Comparison of ENCODE assay signal across 14 cellular contexts in the genomic region with DNA sequence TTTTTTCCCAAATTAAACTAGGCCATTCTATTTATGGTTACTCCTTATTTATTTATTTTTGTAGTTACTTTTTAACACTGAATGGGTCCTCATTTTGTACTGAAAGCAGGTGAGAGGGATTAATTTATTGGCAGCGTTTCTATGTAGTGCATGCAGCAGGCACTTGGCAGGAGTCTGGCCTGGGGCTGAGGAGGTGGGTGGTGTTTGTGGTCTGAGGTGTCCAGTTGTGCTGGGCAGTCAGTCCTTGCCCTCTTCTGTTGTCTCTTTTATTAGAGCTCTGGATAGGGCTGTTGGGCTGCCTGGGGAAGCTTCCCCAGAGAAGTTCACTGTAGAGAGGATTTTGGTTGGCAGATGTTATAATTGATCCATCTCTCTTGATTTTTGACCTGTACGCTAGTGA. TPM values are rescaled to one million over a fixed set of nuclear protein-coding genes. Genes with fewer than 3 reads are reported as not detected.
DNase-seq lines count a peak whose midpoint lies in the region; ATAC-seq and TF ChIP-seq lines count a peak whose summit lies in the region.
"Had no signal": no experiment of that assay in that cellular context is flagged by ENCODE, and none has a peak within 500 bp of the region (broad histone marks: within the 10 kb centered on the region; RNA-seq: fewer than 3 reads in every experiment).

No MANE protein-coding gene starts in this region.

- H3K4me3 ChIP-seq in SK-N-SH (ENCODE audit: low read depth in 2 of 2, low read length in 1 of 2), result no peak overlapping the region
- H3K4me3 ChIP-seq in left lung, result no peak overlapping the region
- H3K4me3 ChIP-seq: transverse colon had no signal

- H3K4me2 ChIP-seq in SK-N-SH, result no peak overlapping the region

- H3K4me1 Mint-ChIP-seq in CD4-positive, alpha-beta T cell (ENCODE audit: low read depth), result peaks cover 40% of the 10 kb centered on the region

- no peaks in the 10 kb centered on the region for H3K9me3 ChIP-seq in SK-N-SH
- H3K9me3 ChIP-seq in left lung, result no peaks in the 10 kb centered on the region
- no peaks in the 10 kb centered on the region for H3K9me3 ChIP-seq in CD4-positive, alpha-beta T cell (ENCODE audit: control insufficient read depth, low read length)
- H3K9me3 ChIP-seq: transverse colon had no signal

- H3K4me1 ChIP-seq in SK-N-SH (ENCODE audit: control insufficient read depth in 1 of 2, insufficient read depth in 2 of 2, low read depth in 1 of 2, low read length in 1 of 2) (peaks cover 0 to 9% of the 10 kb centered on the region in 2 experiments; a peak in 1 of 4 replicates), left lung (peaks cover 16 to 94% of the 10 kb centered on the region in 2 donors)

- H2AFZ ChIP-seq in SK-N-SH (ENCODE audit: low read depth), result no peak overlapping the region

- H3K79me2 ChIP-seq in SK-N-SH (ENCODE audit: insufficient read depth), result peaks cover 100% of the 10 kb centered on the region

- POLR2A ChIA-PET in SK-N-SH (lab: Yijun Ruan, JAX), result interaction anchor here (1.0 kb wide), 1 partner anchor 12 kb away, joined by 3 read pairs; no protein-coding TSS in a partner anchor
- POLR2A ChIA-PET in CD4-positive, alpha-beta T cell (lab: Charles Lee), result no interaction called here

- H3K27me3 Mint-ChIP-seq in CD4-positive, alpha-beta T cell, result no peaks in the 10 kb centered on the region
- H3K27me3 Mint-ChIP-seq: activated B cell treated with CpG ODN at 0.5 μM for 24 hours had no signal

- H3K36me3 ChIP-seq in SK-N-SH (replicated peaks in 1 of 2; ENCODE audit: control insufficient read depth in 1 of 2, insufficient read depth in 2 of 2, low read length in 1 of 2) (peaks cover 28 to 47% of the 10 kb centered on the region in 2 experiments), left lung (peaks cover 0 to 39% of the 10 kb centered on the region in 2 donors)
- H3K36me3 ChIP-seq: transverse colon had no signal

- no peaks in the 10 kb centered on the region for H3K9me2 ChIP-seq in SK-N-SH

- H4K20me1 ChIP-seq in SK-N-SH (ENCODE audit: insufficient read depth), result peaks cover 71% of the 10 kb centered on the region

- no peak for TF ChIP-seq RAD21 in SK-N-SH (IDR thresholded peaks at IDR 0.05; ENCODE audit: low read length)

- peaks cover 10% of the 10 kb centered on the region for H3F3A ChIP-seq in SK-N-SH (replicated peaks; ENCODE audit: insufficient read depth)

- H3K4me3 Mint-ChIP-seq in CD4-positive, alpha-beta T cell, result no peak overlapping the region
- H3K4me3 Mint-ChIP-seq: activated B cell treated with CpG ODN at 0.5 μM for 24 hours; activated T-cell treated with anti-CD3 and anti-CD28 coated beads, Interleukin-2, amount 50 U/mL, for 4 hours had no signal

- intact Hi-C loops in left lung (cut with DNase I), result no loop called here
- intact Hi-C loops in CD4-positive, alpha-beta T cell (cut with DNase I, micrococcal nuclease), result no loop called here

- DNase-seq in SK-N-SH (no peak), left lung (no peak), superior temporal gyrus (ENCODE audit: extremely low spot score) (peak; percentile 25), ureter (ENCODE audit: low spot score) (no peak), NCI-H2227 (lab: John Stamatoyannopoulos, UW; ENCODE audit: unreplicated experiment) (no peak)
- no peak for DNase-seq in CD4-positive, alpha-beta T cell
- DNase-seq: activated B cell treated with CpG ODN at 0.5 μM for 24 hours; activated T-cell treated with anti-CD3 and anti-CD28 coated beads, Interleukin-2, amount 50 U/mL, for 4 hours; NCI-H446 treated with DMSO at 0.1 percent for 48 hours; SIG-M5; small intestine; transverse colon had no signal

- ATAC-seq in SK-N-SH treated with all-trans-retinoic acid at 6 μM for 48 hours, result peak; percentile 56
- ATAC-seq in left lung, result no peak
- no peak for ATAC-seq in CD4-positive, alpha-beta T cell (ENCODE audit: poor library complexity)
- ATAC-seq: activated T-cell treated with anti-CD3 and anti-CD28 coated beads, Interleukin-2, amount 50 U/mL, for 4 hours had no signal

- TF ChIP-seq CTCF in SK-N-SH (IDR thresholded peaks at IDR 0.05) (no peak), VCaP (conservative IDR thresholded peaks at IDR 0.05) (no peak), left lung (IDR thresholded peaks at IDR 0.05) (no peak)
- TF ChIP-seq CTCF in CD4-positive, alpha-beta T cell (IDR thresholded peaks at IDR 0.05), result no peak

- H3K27ac ChIP-seq in SK-N-SH (ENCODE audit: low read depth in 2 of 2, low read length in 1 of 2) (peak overlapping the region in 1 of 2 experiments; percentile 4; a peak in 1 of 4 replicates), VCaP (peak overlapping the region; percentile 71), left lung (peak overlapping the region; percentile 4 to 49)
- no peak overlapping the region for H3K27ac ChIP-seq in CD4-positive, alpha-beta T cell (ENCODE audit: low read depth, low read length)

- 68% methylated on average over 2 of the region's 2 CpGs for WGBS in SK-N-SH (ENCODE audit: low lambda C conversion rate)

- no peaks in the 10 kb centered on the region for H3K9me3 Mint-ChIP-seq in CD4-positive, alpha-beta T cell
- H3K9me3 Mint-ChIP-seq: activated B cell treated with CpG ODN at 0.5 μM for 24 hours; activated T-cell treated with anti-CD3 and anti-CD28 coated beads, Interleukin-2, amount 50 U/mL, for 4 hours had no signal

- H3K27me3 ChIP-seq in SK-N-SH (ENCODE audit: insufficient read depth) (no peaks in the 10 kb centered on the region), left lung (no peaks in the 10 kb centered on the region)
- no peaks in the 10 kb centered on the region for H3K27me3 ChIP-seq in CD4-positive, alpha-beta T cell (ENCODE audit: control insufficient read depth, insufficient read depth, low read length)
- H3K27me3 ChIP-seq: transverse colon had no signal

- peaks cover 41% of the 10 kb centered on the region for H3K36me3 Mint-ChIP-seq in CD4-positive, alpha-beta T cell (ENCODE audit: low read depth)

- CTCF ChIA-PET in SK-N-SH (lab: Yijun Ruan, JAX), result interaction anchor here (0.9 to 1.2 kb wide), 2 partner anchors 13 to 94 kb away, joined by 3 to 4 read pairs; no protein-coding TSS in a partner anchor
- CTCF ChIA-PET in CD4-positive, alpha-beta T cell (lab: Charles Lee), result no interaction called here

- no peak for TF ChIP-seq EP300 in SK-N-SH (IDR thresholded peaks at IDR 0.05; ENCODE audit: borderline replicate concordance in 1 of 2, low read depth in 1 of 2, low read length in 1 of 2)

- H3K9ac ChIP-seq in SK-N-SH, result no peak overlapping the region

- no peak overlapping the region for H3K27ac Mint-ChIP-seq in CD4-positive, alpha-beta T cell

TF ChIP-seq in SK-N-SH treated with all-trans-retinoic acid at 6 μM for 48 hours, 23 proteins besides CTCF, POLR2A, EP300 and RAD21 (continues in another document):
- TF ChIP-seq ESRRG (CRISPR knock-in tag; IDR thresholded peaks at IDR 0.05), result no peak
- no peak for TF ChIP-seq TCF4 (CRISPR knock-in tag; IDR thresholded peaks at IDR 0.05; ENCODE audit: borderline replicate concordance)
- no peak for TF ChIP-seq TOX (CRISPR knock-in tag; IDR thresholded peaks at IDR 0.05; ENCODE audit: borderline replicate concordance)
- TF ChIP-seq GLIS3 (CRISPR knock-in tag; IDR thresholded peaks at IDR 0.05), result no peak
- TF ChIP-seq ZNF565 (CRISPR knock-in tag; conservative IDR thresholded peaks at IDR 0.05; ENCODE audit: low read depth), result no peak
- TF ChIP-seq ZFP30 (CRISPR knock-in tag; IDR thresholded peaks at IDR 0.05), result no peak
- no peak for TF ChIP-seq ZFP3 (CRISPR knock-in tag; IDR thresholded peaks at IDR 0.05)
- no peak for TF ChIP-seq ISL1 (CRISPR knock-in tag; IDR thresholded peaks at IDR 0.05)
- no peak for TF ChIP-seq ZNF70 (CRISPR knock-in tag; IDR thresholded peaks at IDR 0.05)

TF ChIP-seq in SK-N-SH, 30 proteins besides CTCF, POLR2A, EP300 and RAD21:
- no peak for TF ChIP-seq NFIC (IDR thresholded peaks at IDR 0.05; ENCODE audit: borderline replicate concordance)
- TF ChIP-seq MEF2A (IDR thresholded peaks at IDR 0.05; ENCODE audit: borderline replicate concordance, low read depth), result no peak
- TF ChIP-seq RCOR1 (IDR thresholded peaks at IDR 0.05; ENCODE audit: low read length), result no peak
- TF ChIP-seq GABPA (IDR thresholded peaks at IDR 0.05; ENCODE audit: low read depth), result no peak

RNA-seq across cellular contexts. Expression of gene SEC14L1, which starts 12.7 kb away (rescaled TPM):
- polyA plus RNA-seq in SK-N-SH (2012; rRNA removed), result 45.1 and 62.4 TPM in 2 replicates
- polyA plus RNA-seq in SK-N-SH (2012; cell fraction: cytosol; rRNA removed), result 54.4 and 58.5 TPM in 2 replicates
- polyA plus RNA-seq in SK-N-SH (2012; cell fraction: nucleus; rRNA removed), result 48.9 and 66.1 TPM in 2 replicates
- total RNA-seq in left lung (100 to 1,000 TPM in 1 of 2 donors, 10 to 100 TPM in 1; 84.7 to 151 TPM), ureter (66.7 TPM)
- total RNA-seq in CD4-positive, alpha-beta T cell, result 10 to 100 TPM; 97.3 to 98.5 TPM
